Comparison of ENCODE assay signal across 18 cellular contexts in genomic region chr6:36242161-36242560, GRCh38. TPM values are rescaled to one million over a fixed set of nuclear protein-coding genes. Genes with fewer than 3 reads are reported as not detected.
DNase-seq lines count a peak whose midpoint lies in the region; ATAC-seq and TF ChIP-seq lines count a peak whose summit lies in the region.
"Had no signal": no experiment of that assay in that cellular context is flagged by ENCODE, and none has a peak within 500 bp of the region (broad histone marks: within the 10 kb centered on the region; RNA-seq: fewer than 3 reads in every experiment).

No MANE protein-coding gene starts in this region.

- no peaks in the 10 kb centered on the region for H3K36me3 Mint-ChIP-seq in stimulated activated naive CD8-positive, alpha-beta T cell treated with anti-CD3 and anti-CD28 coated beads, Interleukin-15, Interleukin-2, amounts not matched to agents 100 ng/mL and 50 ng/mL, for 24 hours (ENCODE audit: low read depth)
- H3K36me3 Mint-ChIP-seq in activated B cell treated with CpG ODN at 0.5 μM for 24 hours (ENCODE audit: low read depth): no peaks in the 10 kb centered on the region
- H3K36me3 Mint-ChIP-seq in naive B cell: peaks cover 0 to 4% of the 10 kb centered on the region in 2 donors

- no peak for TF ChIP-seq CTCF in activated B cell treated with CpG ODN at 0.5 μM for 24 hours (IDR thresholded peaks at IDR 0.05)

- no peak for DNase-seq in stimulated activated naive CD8-positive, alpha-beta T cell treated with anti-CD3 and anti-CD28 coated beads, Interleukin-15, Interleukin-2, amounts not matched to agents 100 U/mL and 50 U/mL, for 24 hours
- no peak for DNase-seq in activated B cell treated with CpG ODN at 0.5 μM for 24 hours
- no peak for DNase-seq in naive B cell
- no peak for DNase-seq in putamen (ENCODE audit: low spot score)
- DNase-seq: Calu3; CD4-positive, alpha-beta T cell; DMS53; NCI-H1105 treated with DMSO at 0.1 percent for 48 hours; NCI-H1694 treated with DMSO at 0.1 percent for 48 hours; NCI-H226; SJCRH30 had no signal

- intact Hi-C loops in activated B cell treated with CpG ODN at 0.5 μM for 24 hours (cut with micrococcal nuclease): no loop called here

- H3K27ac Mint-ChIP-seq in stimulated activated naive CD8-positive, alpha-beta T cell treated with anti-CD3 and anti-CD28 coated beads, Interleukin-15, Interleukin-2, amounts not matched to agents 100 ng/mL and 50 ng/mL, for 24 hours: peak overlapping the region; percentile 18
- H3K27ac Mint-ChIP-seq in activated B cell treated with CpG ODN at 0.5 μM for 24 hours: no peak overlapping the region
- H3K27ac Mint-ChIP-seq in naive B cell: peak overlapping the region in 5 of 6 donors; percentile 13 to 86 (median 63)
- H3K27ac Mint-ChIP-seq: CD4-positive, alpha-beta T cell had no signal

- H3K27me3 Mint-ChIP-seq in stimulated activated naive CD8-positive, alpha-beta T cell treated with anti-CD3 and anti-CD28 coated beads, Interleukin-15, Interleukin-2, amounts not matched to agents 100 ng/mL and 50 ng/mL, for 24 hours: peaks cover 7% of the 10 kb centered on the region
- H3K27me3 Mint-ChIP-seq in activated B cell treated with CpG ODN at 0.5 μM for 24 hours (no peaks in the 10 kb centered on the region), naive B cell (peaks cover 0 to 3% (median 0%) of the 10 kb centered on the region in 3 donors)
- H3K27me3 Mint-ChIP-seq: CD4-positive, alpha-beta T cell had no signal

- POLR2A ChIA-PET in activated B cell treated with CpG ODN at 0.5 μM for 24 hours (lab: Charles Lee): no interaction called here

- ATAC-seq in stimulated activated naive CD8-positive, alpha-beta T cell treated with anti-CD3 and anti-CD28 coated beads, Interleukin-15, Interleukin-2, amounts not matched to agents 100 U/mL and 50 U/mL, for 24 hours: no peak
- ATAC-seq in activated B cell treated with CpG ODN at 0.5 μM for 24 hours (ENCODE audit: low read depth): no peak
- no peak for ATAC-seq in naive B cell (ENCODE audit: low read depth in 2 of 2)
- no peak for ATAC-seq in HG03196 (IDR thresholded peaks at IDR 0.05; ENCODE audit: unreplicated experiment)
- ATAC-seq in HG02571 (IDR thresholded peaks at IDR 0.05; ENCODE audit: unreplicated experiment): no peak
- ATAC-seq: A549 had no signal

- H3K4me1 Mint-ChIP-seq in stimulated activated naive CD8-positive, alpha-beta T cell treated with anti-CD3 and anti-CD28 coated beads, Interleukin-15, Interleukin-2, amounts not matched to agents 100 ng/mL and 50 ng/mL, for 24 hours (ENCODE audit: low read depth): peaks cover 17% of the 10 kb centered on the region
- peaks cover 25% of the 10 kb centered on the region for H3K4me1 Mint-ChIP-seq in activated B cell treated with CpG ODN at 0.5 μM for 24 hours
- peaks cover 27 to 31% (median 27%) of the 10 kb centered on the region in 3 donors for H3K4me1 Mint-ChIP-seq in naive B cell

- CTCF ChIA-PET in activated B cell treated with CpG ODN at 0.5 μM for 24 hours (lab: Charles Lee): no interaction called here

- H3K9me3 Mint-ChIP-seq in stimulated activated naive CD8-positive, alpha-beta T cell treated with anti-CD3 and anti-CD28 coated beads, Interleukin-15, Interleukin-2, amounts not matched to agents 100 ng/mL and 50 ng/mL, for 24 hours: no peaks in the 10 kb centered on the region
- no peaks in the 10 kb centered on the region for H3K9me3 Mint-ChIP-seq in activated B cell treated with CpG ODN at 0.5 μM for 24 hours
- H3K9me3 Mint-ChIP-seq in naive B cell: no peaks in the 10 kb centered on the region
- H3K9me3 Mint-ChIP-seq: CD4-positive, alpha-beta T cell had no signal

- no peak overlapping the region for H3K4me3 Mint-ChIP-seq in stimulated activated naive CD8-positive, alpha-beta T cell treated with anti-CD3 and anti-CD28 coated beads, Interleukin-15, Interleukin-2, amounts not matched to agents 100 ng/mL and 50 ng/mL, for 24 hours
- peak overlapping the region; percentile 51 for H3K4me3 Mint-ChIP-seq in activated B cell treated with CpG ODN at 0.5 μM for 24 hours
- peak overlapping the region in 7 of 8 donors; percentile 15 to 81 (median 74) for H3K4me3 Mint-ChIP-seq in naive B cell
- H3K4me3 Mint-ChIP-seq: CD4-positive, alpha-beta T cell had no signal

RNA-seq across cellular contexts. Expression of gene PNPLA1, which starts 27.7 kb away (rescaled TPM):
- total RNA-seq in activated B cell treated with CpG ODN at 0.5 μM for 24 hours: not detected in 2 replicates
- polyA plus RNA-seq in naive B cell (ENCODE audit: low read depth in 6 of 6): under 1 TPM in 1 of 6 donors, not detected in 5; 0.27 TPM
- total RNA-seq: H1, IMR-90, LHCN-M2, SJCRH30 had no signal
- polyA plus RNA-seq: H1, IMR-90 had no signal

RNA-seq across cellular contexts. Expression of gene BRPF3, which starts 45.6 kb away (rescaled TPM):
- total RNA-seq in activated B cell treated with CpG ODN at 0.5 μM for 24 hours: 29.2 and 36.5 TPM in 2 replicates
- 10 to 100 TPM in 1 of 6 donors, 1 to 10 TPM in 5; 4.8 to 13.4 (median 5.8) TPM for polyA plus RNA-seq in naive B cell (ENCODE audit: low read depth in 6 of 6)
